In the genomic region with DNA sequence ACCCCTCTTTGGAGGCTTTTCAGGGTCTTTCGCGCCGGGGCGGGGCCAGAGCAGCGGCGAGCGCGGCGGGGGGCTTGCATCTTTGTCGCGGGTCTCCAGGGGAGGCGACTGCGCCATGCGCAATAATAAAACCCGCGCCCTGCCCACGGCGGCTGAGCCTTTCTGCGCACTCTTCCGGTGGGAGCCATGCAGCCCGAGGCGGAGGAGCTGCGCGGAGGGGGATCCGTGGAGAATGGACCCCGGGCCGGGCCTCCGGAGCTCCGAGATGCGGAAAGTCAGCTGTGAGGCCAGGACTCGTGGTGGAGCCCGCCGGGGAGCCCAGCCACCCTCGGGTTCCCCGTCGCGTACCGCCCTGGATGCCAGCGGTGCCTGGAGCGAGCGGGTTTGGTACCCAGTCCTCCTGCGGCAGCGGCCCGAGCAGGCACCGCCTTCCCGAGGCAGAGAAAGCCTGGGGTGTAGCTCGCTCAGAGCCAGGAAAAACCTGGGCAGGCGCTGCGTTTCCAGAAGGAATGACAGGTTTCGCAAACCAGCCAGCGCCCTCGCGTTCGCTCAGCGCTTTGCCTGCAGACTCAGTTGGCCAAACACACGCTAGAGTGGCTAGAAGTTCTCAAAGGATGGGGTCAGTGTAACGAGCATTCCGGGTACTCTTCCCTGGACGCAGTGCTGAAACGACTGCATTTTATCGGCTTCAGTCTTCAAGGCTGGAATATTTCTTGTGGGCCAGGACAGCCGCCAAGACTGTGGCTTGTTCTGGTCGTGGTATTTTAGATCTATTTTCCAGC, we compare ENCODE assay signal across 8 cellular contexts. TPM values are rescaled to one million over a fixed set of nuclear protein-coding genes. Genes with fewer than 3 reads are reported as not detected.
A peak's percentile ranks its signal among the peaks of the same experiment; 100 is the strongest.
DNase-seq lines count a peak whose midpoint lies in the region; ATAC-seq and TF ChIP-seq lines count a peak whose summit lies in the region.

No MANE protein-coding gene starts in this region.

- H3K4ac ChIP-seq in trophoblast cell (ENCODE audit: low read depth, low read length): peak overlapping the region; percentile 67

- peaks cover 12% of the 10 kb centered on the region for H3K79me2 ChIP-seq in trophoblast cell (ENCODE audit: control insufficient read depth, insufficient read depth, low read length, poor library complexity)

- H2BK12ac ChIP-seq in trophoblast cell (ENCODE audit: low read length): peak overlapping the region; percentile 59

- H3K14ac ChIP-seq in trophoblast cell (ENCODE audit: low read length): peak overlapping the region; percentile 73

- H3K36me3 ChIP-seq in left ventricle myocardium inferior: no peaks in the 10 kb centered on the region
- no peaks in the 10 kb centered on the region for H3K36me3 ChIP-seq in trophoblast cell (ENCODE audit: control insufficient read depth in 1 of 2, insufficient read depth in 2 of 2, low read length in 2 of 2)

- H2BK5ac ChIP-seq in trophoblast cell (ENCODE audit: low read depth, low read length, poor library complexity): peak overlapping the region; percentile 20

- H3K4me1 ChIP-seq in left ventricle myocardium inferior: peaks cover 33% of the 10 kb centered on the region
- H3K4me1 ChIP-seq in trophoblast cell (ENCODE audit: control insufficient read depth in 1 of 2, insufficient read depth in 2 of 2, low read length in 2 of 2): peaks cover 3 to 7% of the 10 kb centered on the region in 2 experiments

- peak overlapping the region; percentile 54 for H3K18ac ChIP-seq in trophoblast cell (ENCODE audit: low read length)

- ATAC-seq in GM19035 (IDR thresholded peaks at IDR 0.05; ENCODE audit: unreplicated experiment) (no peak), HG02763 (IDR thresholded peaks at IDR 0.05; ENCODE audit: unreplicated experiment) (no peak), HG03354 (IDR thresholded peaks at IDR 0.05; ENCODE audit: poor library complexity, severe bottlenecking, unreplicated experiment) (no peak)

- H3K9ac ChIP-seq in trophoblast cell (ENCODE audit: low read length): peak overlapping the region; percentile 38

- no CpG with 5 or more reads among the region's 63 CpGs for WGBS in trophoblast cell (ENCODE audit: extremely low coverage, insufficient coverage, insufficient read length)

- no peak overlapping the region for H3K23ac ChIP-seq in trophoblast cell (ENCODE audit: low read length)

- H3K79me1 ChIP-seq in trophoblast cell (ENCODE audit: low read length): peaks cover 11% of the 10 kb centered on the region

- H2AK5ac ChIP-seq in trophoblast cell (ENCODE audit: low read length): no peak overlapping the region

- H2BK120ac ChIP-seq in trophoblast cell (ENCODE audit: insufficient read depth, low read length, poor library complexity): peak overlapping the region; percentile 63

- peak overlapping the region; percentile 76 for H4K8ac ChIP-seq in trophoblast cell (ENCODE audit: low read depth, low read length)

- peak overlapping the region; percentile 91 for H2AFZ ChIP-seq in trophoblast cell (ENCODE audit: insufficient read depth, low read length, poor library complexity)

- no peaks in the 10 kb centered on the region for H3K9me3 ChIP-seq in left ventricle myocardium inferior (replicated peaks)
- H3K9me3 ChIP-seq in trophoblast cell (ENCODE audit: insufficient read depth, low read depth, low read length): no peaks in the 10 kb centered on the region

- peak overlapping the region; percentile 93 for H3K4me2 ChIP-seq in trophoblast cell (ENCODE audit: low read length)

- H3K4me3 ChIP-seq in left ventricle myocardium inferior (peak overlapping the region; percentile 75), trophoblast cell (ENCODE audit: low read depth, low read length) (peak overlapping the region; percentile 89)

- H3K27me3 ChIP-seq in left ventricle myocardium inferior (ENCODE audit: low read depth) (peaks cover 35% of the 10 kb centered on the region), trophoblast cell (ENCODE audit: insufficient read depth, low read length) (no peaks in the 10 kb centered on the region)

- intact Hi-C loops in left ventricle myocardium inferior (cut with micrococcal nuclease): no loop called here

- TF ChIP-seq CTCF in left ventricle myocardium inferior (IDR thresholded peaks at IDR 0.05; ENCODE audit: borderline replicate concordance): no peak

- peak overlapping the region; percentile 87 for H3K27ac ChIP-seq in left ventricle myocardium inferior (replicated peaks)
- peak overlapping the region; percentile 3 for H3K27ac ChIP-seq in trophoblast cell (ENCODE audit: low read depth, low read length)

- H4K12ac ChIP-seq in trophoblast cell (ENCODE audit: low read depth, low read length): no peak overlapping the region

- H4K91ac ChIP-seq in trophoblast cell (ENCODE audit: low read depth, low read length): peak overlapping the region; percentile 49

- DNase-seq in ELR (ENCODE audit: low read depth) (peak; percentile 75), NCI-H146 treated with DMSO at 0.1 percent for 48 hours (lab: John Stamatoyannopoulos, UW; ENCODE audit: unreplicated experiment) (peak; percentile 81), amniotic epithelial cell (ENCODE audit: low read depth) (peak; percentile 71), left ventricle myocardium inferior (peak; percentile 38), trophoblast cell (peak; percentile 15 to 50)

RNA-seq across cellular contexts. Expression of a gene that starts 1.3 kb away (rescaled TPM):
- total RNA-seq in left ventricle myocardium inferior: 13.1 TPM
- polyA plus RNA-seq in trophoblast cell (2013): 30.2 and 30.9 TPM in 2 replicates
